ENCODE assay signal across 21 cellular contexts in genomic region chr2:21773168-21773567, GRCh38.
"Had no signal": no experiment of that assay in that cellular context is flagged by ENCODE, and none has a peak within 500 bp of the region (broad histone marks: within the 10 kb centered on the region; RNA-seq: fewer than 3 reads in every experiment).

No MANE protein-coding gene starts in this region.

- H3K36me3 ChIP-seq: esophagus squamous epithelium, suprapubic skin had no signal

- H3K9me3 ChIP-seq: esophagus squamous epithelium, suprapubic skin had no signal

- ATAC-seq: activated CD8-positive, alpha-beta memory T cell treated with anti-CD3 and anti-CD28 coated beads, Interleukin-2, amount 10 ng/mL, durations not matched to agents 7 days and 5 days; activated T-helper 17 cell treated with anti-CD3 and anti-CD28 coated beads, Interleukin-2, amount 50 U/mL, for 72 hours; left colon; T-cell had no signal

- DNase-seq: activated B cell treated with CpG ODN at 0.5 μM for 24 hours; activated CD4-positive, alpha-beta memory T cell treated with anti-CD3 and anti-CD28 coated beads, Interleukin-2, amount 10 ng/mL, durations not matched to agents 7 days and 5 days; activated CD4-positive, alpha-beta T cell treated with anti-CD3 and anti-CD28 coated beads for 4 hours; activated CD8-positive, alpha-beta memory T cell treated with anti-CD3 and anti-CD28 coated beads, Interleukin-2, amount 10 ng/mL, durations not matched to agents 7 days and 5 days; activated naive CD4-positive, alpha-beta T cell; activated naive CD8-positive, alpha-beta T cell treated with anti-CD3 and anti-CD28 coated beads, Interleukin-2, amount 10 ng/mL, durations not matched to agents 7 days and 5 days; activated T-cell treated with anti-CD3 and anti-CD28 coated beads, Interleukin-2, amount 50 U/mL, for 1 hour; anterior cingulate cortex; dermis blood vessel endothelial cell; effector memory CD4-positive, alpha-beta T cell; esophagus squamous epithelium; hippocampal formation; islet precursor cell; left colon; midbrain; nucleus accumbens; SK-N-SH; T-cell; trophoblast cell had no signal

- H3K27me3 ChIP-seq: esophagus squamous epithelium, suprapubic skin had no signal

- H3K4me1 ChIP-seq: esophagus squamous epithelium, suprapubic skin had no signal

- H3K27ac ChIP-seq: esophagus squamous epithelium, suprapubic skin had no signal

- H3K4me3 ChIP-seq: esophagus squamous epithelium, suprapubic skin had no signal
